8 cellular contexts compared by ENCODE assay signal in genomic region chr9:35829084-35829763, GRCh38. TPM values are rescaled to one million over a fixed set of nuclear protein-coding genes. Genes with fewer than 3 reads are reported as not detected.
DNase-seq lines count a peak whose midpoint lies in the region; TF ChIP-seq lines count a peak whose summit lies in the region.

Gene TMEM8B, plus strand, starts transcription at chr9:35829228. Its CDS starts 220 bp downstream, at chr9:35829448.

- peak within 1 kb of the TSS; percentile 77 for H3K18ac ChIP-seq in H9 (ENCODE audit: insufficient read length, low read depth, low read length)

- WGBS in H9 (ENCODE audit: extremely low coverage, insufficient read length, low lambda C conversion rate) = no CpG with 5 or more reads among the region's 53 CpGs

- H3K79me2 ChIP-seq in H9 (ENCODE audit: insufficient read depth, low read length) (no peaks in the 10 kb centered on the region), MM.1S (ENCODE audit: low read length) (0 out of 2 replicates have a peak, but pooled peaks cover 3% of the 10 kb centered on the region)

- H3K27me3 ChIP-seq in H9 (ENCODE audit: insufficient read depth, low read length) = no peaks in the 10 kb centered on the region
- H3K27me3 ChIP-seq in MM.1S (replicated peaks; ENCODE audit: insufficient read depth, low read length) = no peaks in the 10 kb centered on the region
- H3K27me3 ChIP-seq in neuron (ENCODE audit: insufficient read depth, low read length) = no peaks in the 10 kb centered on the region
- no peaks in the 10 kb centered on the region for H3K27me3 ChIP-seq in stomach smooth muscle (ENCODE audit: control insufficient read depth in 1 of 2, insufficient read depth in 2 of 2, low read length in 2 of 2)

- H3K4me3 Mint-ChIP-seq in H9 = peak within 1 kb of the TSS; percentile 77 to 87

- H3K27ac Mint-ChIP-seq in H9 = peak within 1 kb of the TSS; percentile 65 to 95 (median 94); a peak in 6 of 7 replicates

- peaks cover 9% of the 10 kb centered on the region for H3F3A ChIP-seq in MM.1S (ENCODE audit: insufficient read depth, low read length)

- peaks cover 27 to 32% of the 10 kb centered on the region in 2 experiments for H3K4me1 Mint-ChIP-seq in H9

- peak within 1 kb of the TSS; percentile 97 for H2AFZ ChIP-seq in H9 (ENCODE audit: low read length)
- peak within 1 kb of the TSS; percentile 100 for H2AFZ ChIP-seq in MM.1S (ENCODE audit: low read length)
- H2AFZ ChIP-seq in neuron (ENCODE audit: low read depth, low read length) = peak within 1 kb of the TSS; percentile 74

- peak; percentile 77 for DNase-seq in DMS79 treated with DMSO at 0.1 percent for 48 hours (lab: John Stamatoyannopoulos, UW)
- peak; percentile 97 for DNase-seq in H9
- peak; percentile 96 for DNase-seq in MM.1S
- peak; percentile 80 to 89 for DNase-seq in SHP77 (lab: John Stamatoyannopoulos, UW)
- DNase-seq in activated gamma-delta T cell treated with Interleukin-2 at 50 U/mL for 16 hours = peak; percentile 95
- DNase-seq in foreskin melanocyte = peak; percentile 74

- H3K4me1 ChIP-seq in H9 (ENCODE audit: insufficient read depth, low read length) (peaks cover 3% of the 10 kb centered on the region; the same call in 1 of the 2 replicates), MM.1S (ENCODE audit: low read length) (peaks cover 25% of the 10 kb centered on the region), neuron (ENCODE audit: insufficient read depth, low read length) (peaks cover 23% of the 10 kb centered on the region), stomach smooth muscle (ENCODE audit: control insufficient read depth, insufficient read depth, low read length) (peaks cover 34% of the 10 kb centered on the region)

- H3K4ac ChIP-seq in H9 (ENCODE audit: low read depth, low read length) = no peak within 1 kb of the TSS

- H3K36me3 ChIP-seq in MM.1S (replicated peaks; ENCODE audit: insufficient read depth, low read length) (no peaks in the 10 kb centered on the region), neuron (ENCODE audit: insufficient read depth, low read length) (no peaks in the 10 kb centered on the region), stomach smooth muscle (ENCODE audit: control insufficient read depth in 2 of 2, insufficient read depth in 2 of 2, low read length in 2 of 2) (peaks cover 0 to 4% of the 10 kb centered on the region in 2 donors)

- no peak within 1 kb of the TSS for H3K56ac ChIP-seq in H9 (ENCODE audit: insufficient read length, low read depth, low read length)

- H3K27ac ChIP-seq in H9 (ENCODE audit: insufficient read length, low read depth, low read length) (no peak within 1 kb of the TSS), MM.1S (ENCODE audit: low read length) (no peak within 1 kb of the TSS), stomach smooth muscle (ENCODE audit: low read length) (peak within 1 kb of the TSS; percentile 86)

- H3K27me3 Mint-ChIP-seq in H9 (ENCODE audit: low read depth) = peaks cover 2% of the 10 kb centered on the region

- peak within 1 kb of the TSS; percentile 66 for H3K9ac ChIP-seq in H9 (ENCODE audit: extremely low read depth, insufficient read length, low read length)
- peak within 1 kb of the TSS; percentile 74 for H3K9ac ChIP-seq in MM.1S (ENCODE audit: low read length)
- peak within 1 kb of the TSS; percentile 68 to 95 for H3K9ac ChIP-seq in stomach smooth muscle (ENCODE audit: low read length in 2 of 2)

- no peaks in the 10 kb centered on the region for H3K36me3 Mint-ChIP-seq in H9 (ENCODE audit: insufficient read depth in 1 of 3, low read depth in 3 of 3)

- peaks cover 12% of the 10 kb centered on the region for H3K23me2 ChIP-seq in H9 (ENCODE audit: insufficient read length, low read depth, low read length, poor library complexity, severe bottlenecking)

- no peaks in the 10 kb centered on the region for H3K79me1 ChIP-seq in H9 (ENCODE audit: insufficient read depth, low read depth, low read length, poor library complexity, severe bottlenecking)

- H3K9me3 ChIP-seq in H9 (ENCODE audit: control insufficient read depth, low read depth, low read length) (no peaks in the 10 kb centered on the region), MM.1S (replicated peaks; ENCODE audit: insufficient read depth, low read length) (no peaks in the 10 kb centered on the region), neuron (ENCODE audit: low read length) (no peaks in the 10 kb centered on the region), stomach smooth muscle (ENCODE audit: control insufficient read depth in 2 of 2, low read length in 2 of 2) (no peaks in the 10 kb centered on the region)

- no peak within 1 kb of the TSS for H2BK15ac ChIP-seq in H9 (ENCODE audit: low read depth, low read length)

- no peak within 1 kb of the TSS for H2BK12ac ChIP-seq in H9 (ENCODE audit: insufficient read length, low read depth, low read length)

- H3K9me2 ChIP-seq in MM.1S (replicated peaks; ENCODE audit: insufficient read depth, low read length) = no peaks in the 10 kb centered on the region

- peak within 1 kb of the TSS; percentile 67; the same call in 1 of the 2 replicates for H3K14ac ChIP-seq in H9 (ENCODE audit: insufficient read depth, low read length)

- TF ChIP-seq CTCF in H9 (conservative IDR thresholded peaks at IDR 0.05) (no peak), MM.1S (IDR thresholded peaks at IDR 0.05; ENCODE audit: low read length) (no peak)

- H2AK5ac ChIP-seq in H9 (ENCODE audit: insufficient read length, low read length) = no peak within 1 kb of the TSS

- H3K4me2 ChIP-seq in H9 (ENCODE audit: insufficient read depth, insufficient read length, low read length) (peak within 1 kb of the TSS; percentile 77), MM.1S (ENCODE audit: low read depth, low read length) (peak within 1 kb of the TSS; percentile 94)

- H3T11ph ChIP-seq in H9 (ENCODE audit: low read length) = no peak within 1 kb of the TSS

- no peak within 1 kb of the TSS for H4K5ac ChIP-seq in H9 (ENCODE audit: insufficient read length, low read depth, low read length)

- H4K20me1 ChIP-seq in H9 (ENCODE audit: control insufficient read depth, insufficient read depth, insufficient read length) (no peaks in the 10 kb centered on the region), MM.1S (ENCODE audit: insufficient read depth, low read length) (no peaks in the 10 kb centered on the region)

- no peak within 1 kb of the TSS for H2BK20ac ChIP-seq in H9 (ENCODE audit: low read depth, low read length, poor library complexity, severe bottlenecking)

- H3K23ac ChIP-seq in H9 (ENCODE audit: insufficient read length, low read depth, low read length) = no peak within 1 kb of the TSS

- H4K91ac ChIP-seq in H9 (ENCODE audit: insufficient read length, low read depth, low read length) = no peak within 1 kb of the TSS

- H2BK120ac ChIP-seq in H9 (ENCODE audit: low read depth, low read length, poor library complexity, severe bottlenecking) = no peak within 1 kb of the TSS

- H3K4me3 ChIP-seq in MM.1S (ENCODE audit: low read length) (peak within 1 kb of the TSS; percentile 94), neuron (ENCODE audit: low read length) (peak within 1 kb of the TSS; percentile 66), stomach smooth muscle (ENCODE audit: low read length in 2 of 2) (peak within 1 kb of the TSS; percentile 66 to 89)

- no peak within 1 kb of the TSS for H4K8ac ChIP-seq in H9 (replicated peaks; ENCODE audit: insufficient read length, low read depth, low read length)

- no peak within 1 kb of the TSS for H2BK5ac ChIP-seq in H9 (ENCODE audit: insufficient read length, low read length)

- no peaks in the 10 kb centered on the region; a peak in 1 of 5 replicates for H3K9me3 Mint-ChIP-seq in H9

RNA-seq across cellular contexts. Expression of gene TMEM8B, which starts in this region (rescaled TPM):
- 7.9 and 9.3 TPM in 2 replicates for total RNA-seq in H9 (2021)
